ENCODE assay signal across 9 cellular contexts in genomic region chr7:155811895-155812761, GRCh38. TPM values are rescaled to one million over a fixed set of nuclear protein-coding genes. Genes with fewer than 3 reads are reported as not detected.
DNase-seq lines count a peak whose midpoint lies in the region; ATAC-seq and TF ChIP-seq lines count a peak whose summit lies in the region.
"Had no signal": no experiment of that assay in that cellular context is flagged by ENCODE, and none has a peak within 500 bp of the region (broad histone marks: within the 10 kb centered on the region; RNA-seq: fewer than 3 reads in every experiment).

Gene SHH, minus strand, starts transcription at chr7:155812463. Its CDS starts 341 bp downstream, at chr7:155812122.

- H3K4me1 ChIP-seq in GM23248 (ENCODE audit: insufficient read depth) (0 out of 2 replicates have a peak, but pooled peaks cover 3% of the 10 kb centered on the region), RWPE2 (ENCODE audit: insufficient read depth, poor library complexity, severe bottlenecking) (no peaks in the 10 kb centered on the region), foreskin keratinocyte (no peaks in the 10 kb centered on the region), psoas muscle (peaks cover 8% of the 10 kb centered on the region), HAP-1 (no peaks in the 10 kb centered on the region)

- no peaks in the 10 kb centered on the region for H3K9me2 ChIP-seq in GM23248 (ENCODE audit: insufficient read depth)

- no peak within 1 kb of the TSS for H3K9ac ChIP-seq in GM23248

- H3K27me3 ChIP-seq in GM23248 (replicated peaks; ENCODE audit: insufficient read depth) (peaks cover 69% of the 10 kb centered on the region), RWPE2 (ENCODE audit: insufficient read depth, poor library complexity, severe bottlenecking) (peaks cover 65% of the 10 kb centered on the region), foreskin keratinocyte (peaks cover 75% of the 10 kb centered on the region), psoas muscle (ENCODE audit: insufficient read depth in 3 of 3, low read length in 2 of 3) (peaks cover 5 to 90% (median 61%) of the 10 kb centered on the region in 3 donors), HAP-1 (ENCODE audit: low read depth) (peaks cover 27% of the 10 kb centered on the region)

- H3K36me3 ChIP-seq in GM23248 (ENCODE audit: low read depth) (no peaks in the 10 kb centered on the region), RWPE2 (ENCODE audit: low read depth) (no peaks in the 10 kb centered on the region), psoas muscle (ENCODE audit: insufficient read depth in 1 of 2, low read depth in 1 of 2) (no peaks in the 10 kb centered on the region), HAP-1 (replicated peaks) (no peaks in the 10 kb centered on the region)
- H3K36me3 ChIP-seq: ascending aorta had no signal

- no peak within 1 kb of the TSS for H3K27ac ChIP-seq in GM23248
- no peak within 1 kb of the TSS for H3K27ac ChIP-seq in RWPE2 (ENCODE audit: poor library complexity, severe bottlenecking)
- H3K27ac ChIP-seq in foreskin keratinocyte, result no peak within 1 kb of the TSS
- H3K27ac ChIP-seq in psoas muscle, result no peak within 1 kb of the TSS
- H3K27ac ChIP-seq: ascending aorta had no signal

- no peaks in the 10 kb centered on the region for H3K9me3 ChIP-seq in GM23248 (ENCODE audit: low read depth)
- H3K9me3 ChIP-seq in RWPE2 (ENCODE audit: severe bottlenecking), result no peaks in the 10 kb centered on the region
- H3K9me3 ChIP-seq in psoas muscle, result no peaks in the 10 kb centered on the region
- H3K9me3 ChIP-seq in HAP-1, result no peaks in the 10 kb centered on the region
- H3K9me3 ChIP-seq: ascending aorta had no signal

- ATAC-seq in RWPE2 (ENCODE audit: low read depth) (0 out of 3 replicates have a peak, but pooled peaks have one; percentile 19), foreskin keratinocyte (peak; percentile 6), psoas muscle (no peak), HG03196 (IDR thresholded peaks at IDR 0.05; ENCODE audit: unreplicated experiment) (no peak), GM19324 (IDR thresholded peaks at IDR 0.05; ENCODE audit: low FRiP score, unreplicated experiment) (no peak)

- no peaks in the 10 kb centered on the region for H3K79me2 ChIP-seq in GM23248 (ENCODE audit: insufficient read depth)

- H3K4me2 ChIP-seq in GM23248 (ENCODE audit: unreplicated experiment), result peak within 1 kb of the TSS; percentile 41

- peak; percentile 50 for DNase-seq in GM23248
- DNase-seq in RWPE2 (ENCODE audit: low spot score), result no peak
- peak in 1 of 2 donors; percentile 26 for DNase-seq in foreskin keratinocyte
- DNase-seq in psoas muscle, result no peak
- DNase-seq in HAP-1 (ENCODE audit: low spot score in 2 of 2), result no peak
- DNase-seq: SIG-M5 had no signal

- 1 to 2% methylated on average over 46 to 53 of the region's 53 CpGs for WGBS in GM23248 (ENCODE audit: low coverage in 1 of 2, low lambda C conversion rate in 2 of 2, missing lambda C conversion rate in 2 of 2), 2 experiments
- 0 to 1% (median 0%) methylated on average over 48 to 53 of the region's 53 CpGs for WGBS in psoas muscle, 3 donors

- no peaks in the 10 kb centered on the region for H3F3A ChIP-seq in GM23248 (ENCODE audit: insufficient read depth)

- in situ Hi-C loops in GM23248 (cut with MboI), result no loop called here
- in situ Hi-C loops in HAP-1 (cut with MboI; ENCODE audit: low sequenced_read_pairs), result loop anchor here (10.0 to 25.0 kb wide), 3 partner anchors 350 to 1000 kb away; no protein-coding TSS in a partner anchor

- peak within 1 kb of the TSS; percentile 65 for H3K4me3 ChIP-seq in GM23248
- peak within 1 kb of the TSS; percentile 14 for H3K4me3 ChIP-seq in RWPE2 (ENCODE audit: severe bottlenecking)
- peak within 1 kb of the TSS; percentile 32 for H3K4me3 ChIP-seq in psoas muscle
- no peak within 1 kb of the TSS for H3K4me3 ChIP-seq in HAP-1

- no peaks in the 10 kb centered on the region for H4K20me1 ChIP-seq in GM23248 (ENCODE audit: insufficient read depth)

- intact Hi-C loops in psoas muscle (cut with DNase I), result no loop called here

- no peak within 1 kb of the TSS for H2AFZ ChIP-seq in GM23248

- TF ChIP-seq CTCF in RWPE2 (IDR thresholded peaks at IDR 0.05; ENCODE audit: poor library complexity, severe bottlenecking) (no peak), foreskin keratinocyte (conservative IDR thresholded peaks at IDR 0.05) (no peak), psoas muscle (IDR thresholded peaks at IDR 0.05) (no peak)

RNA-seq across cellular contexts. Expression of gene SHH, which starts in this region (rescaled TPM):
- total RNA-seq in GM23248 (2014; rRNA removed; shearing (Covaris generic)), result not detected in 2 replicates
- polyA plus RNA-seq in GM23248 (2016; fragmentation: Nextera tagmentation; extraction: Ambion mirVana), result not detected in 2 replicates
- total RNA-seq in foreskin keratinocyte, result 0.11 TPM in 1 of 2 replicates, not detected in the other
- 0.01 and 0.06 TPM in 2 replicates for polyA plus RNA-seq in foreskin keratinocyte
- not detected for total RNA-seq in psoas muscle
- under 1 TPM in 2 of 3 donors, not detected in 1; 0.01 TPM for polyA plus RNA-seq in psoas muscle

Comparison
In these comparisons a context has a peak if more than half of its experiments do, and no peak if none do; other contexts are left out.
1. Peak in DNase-seq, H3K4me3 ChIP-seq and H3K4me2 ChIP-seq in GM23248; RNA of the gene not detected or under 1 TPM.
2. Peak in ATAC-seq in foreskin keratinocyte; RNA of the gene not detected or under 1 TPM.